ENCODE assay signal across 15 cellular contexts in the genomic region with DNA sequence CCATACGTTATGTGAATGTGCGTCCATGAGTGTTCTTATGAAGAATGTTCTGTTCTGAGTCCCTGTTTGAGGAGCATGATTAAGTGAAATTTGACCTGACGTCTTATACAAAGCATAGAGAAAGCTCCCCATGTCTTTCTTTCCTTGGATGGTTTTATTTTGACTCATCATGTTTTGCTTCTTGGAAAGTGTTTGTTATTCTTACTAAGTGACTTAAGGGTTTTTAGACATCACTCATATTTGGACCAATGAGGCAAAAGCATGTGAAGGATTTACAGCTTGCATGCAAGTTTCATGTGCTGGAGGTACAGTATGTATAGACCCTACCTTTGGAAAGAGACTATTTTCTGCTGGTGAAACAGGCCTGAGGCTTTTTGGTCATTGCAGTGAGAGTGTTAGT. TPM values are rescaled to one million over a fixed set of nuclear protein-coding genes. Genes with fewer than 3 reads are reported as not detected.
DNase-seq lines count a peak whose midpoint lies in the region; ATAC-seq and TF ChIP-seq lines count a peak whose summit lies in the region.
"Had no signal": no experiment of that assay in that cellular context is flagged by ENCODE, and none has a peak within 500 bp of the region (broad histone marks: within the 10 kb centered on the region; RNA-seq: fewer than 3 reads in every experiment).

No MANE protein-coding gene starts in this region.

- CTCF ChIA-PET in activated CD8-positive, alpha-beta T cell treated with anti-CD3 and anti-CD28 coated beads for 36 hours (lab: Charles Lee): interaction anchor here (1.6 kb wide), 1 partner anchor 9 kb away, joined by 4 read pairs; no protein-coding TSS in a partner anchor
- CTCF ChIA-PET in activated CD8-positive, alpha-beta T cell treated with anti-CD3 and anti-CD28 coated beads, Interleukin-2, amount 10 ng/mL, durations not matched to agents 7 days and 5 days (lab: Charles Lee): interaction anchor here (1.1 to 1.2 kb wide), 2 partner anchors 11 to 20 kb away, joined by 3 read pairs; no protein-coding TSS in a partner anchor
- CTCF ChIA-PET in RWPE1 (lab: Yijun Ruan, JAX): interaction anchor here (0.5 to 0.7 kb wide), 2 partner anchors 28 to 95 kb away, joined by 3 to 4 read pairs; no protein-coding TSS in a partner anchor

- H3K4me1 Mint-ChIP-seq in activated CD8-positive, alpha-beta T cell treated with anti-CD3 and anti-CD28 coated beads for 36 hours (ENCODE audit: low read depth): peaks cover 14% of the 10 kb centered on the region
- peaks cover 6% of the 10 kb centered on the region for H3K4me1 Mint-ChIP-seq in activated CD8-positive, alpha-beta T cell treated with anti-CD3 and anti-CD28 coated beads, Interleukin-2, amount 10 ng/mL, durations not matched to agents 7 days and 5 days (ENCODE audit: low read depth)

- H3K27ac ChIP-seq in RWPE1 (no peak overlapping the region), fibroblast of lung (ENCODE audit: insufficient read depth, low read length) (no peak overlapping the region)

- no peak overlapping the region for H2AFZ ChIP-seq in fibroblast of lung (ENCODE audit: low read length)

- H3K36me3 ChIP-seq in fibroblast of lung (ENCODE audit: control insufficient read depth, insufficient read depth, low read length): no peaks in the 10 kb centered on the region
- H3K36me3 ChIP-seq: MG63 had no signal

- no peaks in the 10 kb centered on the region for H3K79me2 ChIP-seq in fibroblast of lung (ENCODE audit: control insufficient read depth, insufficient read depth, low read length)

- H3K9me3 ChIP-seq in fibroblast of lung (ENCODE audit: control insufficient read depth, insufficient read depth, low read depth, low read length): no peaks in the 10 kb centered on the region
- H3K9me3 ChIP-seq: MG63 had no signal

- 77 to 88% methylated on average over 3 of the region's 3 CpGs for WGBS in lower leg skin, 2 donors

- intact Hi-C loops in activated CD8-positive, alpha-beta T cell treated with anti-CD3 and anti-CD28 coated beads for 36 hours (cut with micrococcal nuclease): no loop called here
- intact Hi-C loops in lower leg skin (cut with DNase I; ENCODE audit: low total_unique reads): no loop called here

- POLR2A ChIA-PET in activated CD8-positive, alpha-beta T cell treated with anti-CD3 and anti-CD28 coated beads for 36 hours (lab: Charles Lee): interaction anchor here (1.0 kb wide), 1 partner anchor 30 kb away, joined by 3 read pairs; no protein-coding TSS in a partner anchor
- POLR2A ChIA-PET in activated CD8-positive, alpha-beta T cell treated with anti-CD3 and anti-CD28 coated beads, Interleukin-2, amount 10 ng/mL, durations not matched to agents 7 days and 5 days (lab: Charles Lee): no interaction called here
- POLR2A ChIA-PET in RWPE1 (lab: Yijun Ruan, JAX; ENCODE audit: low non-redundant PET): no interaction called here

- H3K9me3 Mint-ChIP-seq in activated CD8-positive, alpha-beta T cell treated with anti-CD3 and anti-CD28 coated beads for 36 hours: no peaks in the 10 kb centered on the region
- H3K9me3 Mint-ChIP-seq in activated CD8-positive, alpha-beta T cell treated with anti-CD3 and anti-CD28 coated beads, Interleukin-2, amount 10 ng/mL, durations not matched to agents 7 days and 5 days (ENCODE audit: insufficient read depth): no peaks in the 10 kb centered on the region
- H3K9me3 Mint-ChIP-seq: H9; stimulated activated memory B cell treated with anti-CD40 and anti-IgM and Interleukin-4, amounts not matched to agents 10 μg/mL and 1 μg/mL and 100 μg/mL, for 72 hours had no signal

- peak; percentile 69 for ATAC-seq in activated CD8-positive, alpha-beta T cell treated with anti-CD3 and anti-CD28 coated beads for 36 hours
- ATAC-seq in activated CD8-positive, alpha-beta T cell treated with anti-CD3 and anti-CD28 coated beads, Interleukin-2, amount 10 ng/mL, durations not matched to agents 7 days and 5 days: no peak
- ATAC-seq in GM21423 (IDR thresholded peaks at IDR 0.05; ENCODE audit: unreplicated experiment): no peak
- ATAC-seq: stimulated activated memory B cell treated with anti-CD40 and anti-IgM and Interleukin-4, amounts not matched to agents 10 μg/mL and 1 μg/mL and 100 μg/mL, for 72 hours had no signal

- TF ChIP-seq CTCF in activated CD8-positive, alpha-beta T cell treated with anti-CD3 and anti-CD28 coated beads for 36 hours (IDR thresholded peaks at IDR 0.05): no peak
- TF ChIP-seq CTCF in RWPE1 (conservative IDR thresholded peaks at IDR 0.05; ENCODE audit: low read depth) (no peak), fibroblast of lung (conservative IDR thresholded peaks at IDR 0.05 in 1 of 2, IDR thresholded peaks at IDR 0.05 in 1 of 2; ENCODE audit: low read depth in 1 of 2, low read length in 2 of 2) (no peak), lower leg skin (IDR thresholded peaks at IDR 0.05) (no peak)

- H3K9ac ChIP-seq in fibroblast of lung (ENCODE audit: insufficient read depth, low read length): no peak overlapping the region

- no peaks in the 10 kb centered on the region for H3K27me3 Mint-ChIP-seq in activated CD8-positive, alpha-beta T cell treated with anti-CD3 and anti-CD28 coated beads for 36 hours
- peaks cover 5% of the 10 kb centered on the region for H3K27me3 Mint-ChIP-seq in activated CD8-positive, alpha-beta T cell treated with anti-CD3 and anti-CD28 coated beads, Interleukin-2, amount 10 ng/mL, durations not matched to agents 7 days and 5 days (ENCODE audit: low read depth)

- H3K4me1 ChIP-seq in fibroblast of lung (ENCODE audit: control insufficient read depth, extremely low read depth, insufficient read depth, low read length): no peaks in the 10 kb centered on the region

- no peak for TF ChIP-seq POLR2A in lower leg skin (IDR thresholded peaks at IDR 0.05)

- no peaks in the 10 kb centered on the region for H3K36me3 Mint-ChIP-seq in activated CD8-positive, alpha-beta T cell treated with anti-CD3 and anti-CD28 coated beads for 36 hours (ENCODE audit: low read depth)
- no peaks in the 10 kb centered on the region for H3K36me3 Mint-ChIP-seq in activated CD8-positive, alpha-beta T cell treated with anti-CD3 and anti-CD28 coated beads, Interleukin-2, amount 10 ng/mL, durations not matched to agents 7 days and 5 days (ENCODE audit: low read depth)
- H3K36me3 Mint-ChIP-seq: stimulated activated memory B cell treated with anti-CD40 and anti-IgM and Interleukin-4, amounts not matched to agents 10 μg/mL and 1 μg/mL and 100 μg/mL, for 72 hours had no signal

- H3K4me3 ChIP-seq in fibroblast of lung (replicated peaks in 1 of 4; ENCODE audit: control extremely low read depth in 1 of 4, insufficient read depth in 1 of 4, low read depth in 3 of 4, low read length in 4 of 4) (no peak overlapping the region), lower leg skin (ENCODE audit: low read depth, poor library complexity, severe bottlenecking) (no peak overlapping the region)
- H3K4me3 ChIP-seq: MG63 had no signal

- H3K27ac Mint-ChIP-seq in activated CD8-positive, alpha-beta T cell treated with anti-CD3 and anti-CD28 coated beads for 36 hours: no peak overlapping the region
- no peak overlapping the region for H3K27ac Mint-ChIP-seq in activated CD8-positive, alpha-beta T cell treated with anti-CD3 and anti-CD28 coated beads, Interleukin-2, amount 10 ng/mL, durations not matched to agents 7 days and 5 days
- H3K27ac Mint-ChIP-seq: H9; stimulated activated memory B cell treated with anti-CD40 and anti-IgM and Interleukin-4, amounts not matched to agents 10 μg/mL and 1 μg/mL and 100 μg/mL, for 72 hours had no signal

- H4K20me1 ChIP-seq in fibroblast of lung (ENCODE audit: control insufficient read depth, extremely low read depth, insufficient read depth, low read length): no peaks in the 10 kb centered on the region

- DNase-seq in activated CD8-positive, alpha-beta T cell treated with anti-CD3 and anti-CD28 coated beads for 36 hours: no peak
- DNase-seq in activated CD8-positive, alpha-beta T cell treated with anti-CD3 and anti-CD28 coated beads, Interleukin-2, amount 10 ng/mL, durations not matched to agents 7 days and 5 days: no peak
- DNase-seq in RWPE1 (ENCODE audit: low spot score) (peak; percentile 58), fibroblast of lung (ENCODE audit: low read depth in 2 of 2) (peak; percentile 94 to 97), smooth muscle cell of the brain vasculature (ENCODE audit: low read depth, low spot score) (peak; percentile 74), lower leg skin (ENCODE audit: low spot score in 2 of 2) (no peak)
- no peak for DNase-seq in stimulated activated CD4-positive, alpha-beta T cell treated with anti-CD3 and anti-CD28 coated beads, Interleukin-4, amount 100 ng/mL, for 24 hours
- DNase-seq: activated CD4-positive, alpha-beta T cell treated with anti-CD3 and anti-CD28 coated beads for 1 hour; activated naive CD4-positive, alpha-beta T cell; H9; MG63; NCI-H510A had no signal

- H3K4me3 Mint-ChIP-seq in activated CD8-positive, alpha-beta T cell treated with anti-CD3 and anti-CD28 coated beads for 36 hours: no peak overlapping the region
- H3K4me3 Mint-ChIP-seq in activated CD8-positive, alpha-beta T cell treated with anti-CD3 and anti-CD28 coated beads, Interleukin-2, amount 10 ng/mL, durations not matched to agents 7 days and 5 days: no peak overlapping the region
- H3K4me3 Mint-ChIP-seq: H9; stimulated activated memory B cell treated with anti-CD40 and anti-IgM and Interleukin-4, amounts not matched to agents 10 μg/mL and 1 μg/mL and 100 μg/mL, for 72 hours had no signal

- no peaks in the 10 kb centered on the region for H3K27me3 ChIP-seq in fibroblast of lung (ENCODE audit: control insufficient read depth, insufficient read depth, low read length)
- H3K27me3 ChIP-seq: MG63 had no signal

- H3K4me2 ChIP-seq in fibroblast of lung (ENCODE audit: extremely low read depth, insufficient read depth, low read length): no peak overlapping the region

RNA-seq across cellular contexts. Expression of a gene that starts 33.5 kb away (rescaled TPM):
- 10 to 100 TPM; 13.5 to 14.9 TPM for total RNA-seq in activated CD8-positive, alpha-beta T cell treated with anti-CD3 and anti-CD28 coated beads for 36 hours
- 1 to 10 TPM; 4.0 to 5.7 TPM for total RNA-seq in activated CD8-positive, alpha-beta T cell treated with anti-CD3 and anti-CD28 coated beads, Interleukin-2, amount 10 ng/mL, durations not matched to agents 7 days and 5 days
- 68.8 and 91.0 TPM in 2 replicates for total RNA-seq in fibroblast of lung
- polyA plus RNA-seq in fibroblast of lung: 62.7 and 130 TPM in 2 replicates
- polyA plus RNA-seq in fibroblast of lung (2012): 35.8 and 75.9 TPM in 2 replicates
- polyA minus RNA-seq in fibroblast of lung (ENCODE audit: low replicate concordance): 89.0 and 128 TPM in 2 replicates
- total RNA-seq in lower leg skin: 10 to 100 TPM; 13.8 to 38.8 (median 30.3) TPM
- total RNA-seq: G401 had no signal

Comparison
In these comparisons a context has a peak if more than half of its experiments do, and no peak if none do; other contexts are left out.
1. DNase-seq: peak in RWPE1 (single experiment), fibroblast of lung (2 of 2) and smooth muscle cell of the brain vasculature (single experiment); none in activated CD8-positive, alpha-beta T cell treated with anti-CD3 and anti-CD28 coated beads for 36 hours (single experiment), activated CD8-positive, alpha-beta T cell treated with anti-CD3 and anti-CD28 coated beads, Interleukin-2, amount 10 ng/mL, durations not matched to agents 7 days and 5 days (single experiment), lower leg skin (0 of 2) and stimulated activated CD4-positive, alpha-beta T cell treated with anti-CD3 and anti-CD28 coated beads, Interleukin-4, amount 100 ng/mL, for 24 hours (single experiment).